Comparison of ENCODE assay signal across 25 cellular contexts in genomic region chr19:49357186-49357585, GRCh38. TPM values are rescaled to one million over a fixed set of nuclear protein-coding genes. Genes with fewer than 3 reads are reported as not detected.
DNase-seq lines count a peak whose midpoint lies in the region; ATAC-seq, FAIRE-seq and TF ChIP-seq lines count a peak whose summit lies in the region.
"Had no signal": no experiment of that assay in that cellular context is flagged by ENCODE, and none has a peak within 500 bp of the region (broad histone marks: within the 10 kb centered on the region; RNA-seq: fewer than 3 reads in every experiment).

No MANE protein-coding gene starts in this region.

- no peak overlapping the region for H3K9ac ChIP-seq in kidney (ENCODE audit: low read length in 2 of 2)

- H3K4me1 ChIP-seq in Peyer's patch (peaks cover 0 to 17% (median 6%) of the 10 kb centered on the region in 4 donors), kidney (ENCODE audit: control insufficient read depth in 1 of 2, insufficient read depth in 1 of 2, low read depth in 1 of 2, low read length in 2 of 2) (peaks cover 0 to 8% of the 10 kb centered on the region in 2 donors)

- H3K36me3 ChIP-seq in H7 (replicated peaks; ENCODE audit: control insufficient read depth, insufficient read depth, low read length): peaks cover 34% of the 10 kb centered on the region
- no peaks in the 10 kb centered on the region for H3K36me3 ChIP-seq in Peyer's patch
- peaks cover 0 to 2% of the 10 kb centered on the region in 2 donors for H3K36me3 ChIP-seq in kidney (ENCODE audit: control insufficient read depth in 1 of 2, insufficient read depth in 2 of 2, low read length in 2 of 2)
- H3K36me3 ChIP-seq: ovary had no signal

- H3K36me3 Mint-ChIP-seq in stimulated activated memory B cell treated with anti-CD40 and anti-IgM and Interleukin-4, amounts not matched to agents 10 μg/mL and 1 μg/mL and 100 μg/mL, for 72 hours: no peaks in the 10 kb centered on the region
- no peaks in the 10 kb centered on the region for H3K36me3 Mint-ChIP-seq in effector memory CD8-positive, alpha-beta T cell (ENCODE audit: insufficient read depth)

- H3K27ac Mint-ChIP-seq in stimulated activated memory B cell treated with anti-CD40 and anti-IgM and Interleukin-4, amounts not matched to agents 10 μg/mL and 1 μg/mL and 100 μg/mL, for 72 hours: peak overlapping the region; percentile 73
- H3K27ac Mint-ChIP-seq in effector memory CD8-positive, alpha-beta T cell: no peak overlapping the region
- H3K27ac Mint-ChIP-seq: activated T-helper 2 cell treated with anti-CD3 and anti-CD28 coated beads, Interferon-gamma antibody, Interleukin-2, Interleukin-4, amounts not matched to agents 10 μg/mL and 5 μg/mL and 100 μg/mL, durations not matched to agents 14 hours and 24 hours and 36 hours had no signal

- H3K4me1 Mint-ChIP-seq in stimulated activated memory B cell treated with anti-CD40 and anti-IgM and Interleukin-4, amounts not matched to agents 10 μg/mL and 1 μg/mL and 100 μg/mL, for 72 hours: peaks cover 48% of the 10 kb centered on the region
- peaks cover 18 to 20% of the 10 kb centered on the region in 2 donors for H3K4me1 Mint-ChIP-seq in effector memory CD8-positive, alpha-beta T cell (ENCODE audit: low read depth in 2 of 2)

- peak; percentile 5 for DNase-seq in H7
- DNase-seq in Peyer's patch: peak in 1 of 3 donors; percentile 55
- DNase-seq in kidney: no peak
- no peak for DNase-seq in effector memory CD8-positive, alpha-beta T cell
- no peak for DNase-seq in GM10266 (ENCODE audit: extremely low spot score)
- no peak for DNase-seq in NCI-H1417 treated with DMSO at 0.1 percent for 48 hours (lab: John Stamatoyannopoulos, UW)
- DNase-seq: activated CD4-positive, alpha-beta T cell treated with anti-CD3 and anti-CD28 coated beads, Interleukin-2, amount 50 U/mL, for 1 hour; body of pancreas; HCEC 1CT; hippocampal formation; lower lobe of right lung; NCI-H1436; NCI-H526; ovary; SHP77 treated with DMSO at 0.1 percent for 48 hours; sigmoid colon; transverse colon had no signal

- H3K27ac ChIP-seq in Peyer's patch (peak overlapping the region in 3 of 4 donors; percentile 16 to 66 (median 53)), kidney (ENCODE audit: low read depth in 2 of 2, low read length in 2 of 2) (peak overlapping the region; percentile 29 to 83)

- intact Hi-C loops in kidney (cut with DNase I): no loop called here

- peak; percentile 52 for ATAC-seq in stimulated activated memory B cell treated with anti-CD40 and anti-IgM and Interleukin-4, amounts not matched to agents 10 μg/mL and 1 μg/mL and 100 μg/mL, for 72 hours
- no peak for ATAC-seq in HG03442 (IDR thresholded peaks at IDR 0.05; ENCODE audit: unreplicated experiment)
- ATAC-seq in effector memory CD8-positive, alpha-beta T cell (replicated peaks): no peak
- ATAC-seq: body of pancreas, lower lobe of right lung had no signal

- H3K4me3 Mint-ChIP-seq in stimulated activated memory B cell treated with anti-CD40 and anti-IgM and Interleukin-4, amounts not matched to agents 10 μg/mL and 1 μg/mL and 100 μg/mL, for 72 hours: peak overlapping the region; percentile 57
- no peak overlapping the region for H3K4me3 Mint-ChIP-seq in effector memory CD8-positive, alpha-beta T cell

- H3K9me3 Mint-ChIP-seq in stimulated activated memory B cell treated with anti-CD40 and anti-IgM and Interleukin-4, amounts not matched to agents 10 μg/mL and 1 μg/mL and 100 μg/mL, for 72 hours: no peaks in the 10 kb centered on the region
- no peaks in the 10 kb centered on the region for H3K9me3 Mint-ChIP-seq in effector memory CD8-positive, alpha-beta T cell
- H3K9me3 Mint-ChIP-seq: activated T-helper 2 cell treated with anti-CD3 and anti-CD28 coated beads, Interferon-gamma antibody, Interleukin-2, Interleukin-4, amounts not matched to agents 10 μg/mL and 5 μg/mL and 100 μg/mL, durations not matched to agents 14 hours and 24 hours and 36 hours had no signal

- FAIRE-seq in kidney (lab: Jason Lieb, UNC): no peak
- FAIRE-seq: GM18507, islet of Langerhans had no signal

- H3K27me3 ChIP-seq in H7 (ENCODE audit: control insufficient read depth, insufficient read depth, low read length) (no peaks in the 10 kb centered on the region), Peyer's patch (no peaks in the 10 kb centered on the region)
- H3K27me3 ChIP-seq: body of pancreas, ovary, sigmoid colon, transverse colon had no signal

- no peaks in the 10 kb centered on the region for H3K9me3 ChIP-seq in Peyer's patch
- H3K9me3 ChIP-seq in kidney (ENCODE audit: control insufficient read depth in 1 of 2, low read length in 2 of 2): no peaks in the 10 kb centered on the region
- H3K9me3 ChIP-seq: body of pancreas, lower lobe of right lung, ovary, sigmoid colon, transverse colon had no signal

- no peak for TF ChIP-seq POLR2A in Peyer's patch (IDR thresholded peaks at IDR 0.05)

- TF ChIP-seq CTCF in Peyer's patch (IDR thresholded peaks at IDR 0.05): no peak
- TF ChIP-seq CTCF in kidney (IDR thresholded peaks at IDR 0.05; ENCODE audit: borderline replicate concordance, extremely low read depth, insufficient read depth): no peak
- TF ChIP-seq CTCF in GM10266 (IDR thresholded peaks at IDR 0.05; ENCODE audit: control insufficient read depth, insufficient read depth, low read depth, missing control alignments): no peak

- no peaks in the 10 kb centered on the region for H3K27me3 Mint-ChIP-seq in stimulated activated memory B cell treated with anti-CD40 and anti-IgM and Interleukin-4, amounts not matched to agents 10 μg/mL and 1 μg/mL and 100 μg/mL, for 72 hours
- H3K27me3 Mint-ChIP-seq in effector memory CD8-positive, alpha-beta T cell: peaks cover 43 to 48% of the 10 kb centered on the region in 2 donors

- H3K4me3 ChIP-seq in H7 (ENCODE audit: insufficient read depth, low read depth, low read length) (no peak overlapping the region), Peyer's patch (no peak overlapping the region), kidney (ENCODE audit: low read length in 2 of 2) (no peak overlapping the region)
- H3K4me3 ChIP-seq: body of pancreas, coronary artery, lower lobe of right lung, ovary, sigmoid colon, transverse colon had no signal

RNA-seq across cellular contexts. Expression of gene TEAD2, which starts 5.0 kb away (rescaled TPM):
- total RNA-seq in H7 (2014; rRNA removed; shearing (Covaris generic)): 110 and 155 TPM in 2 replicates
- total RNA-seq in Peyer's patch (10 to 100 TPM in 1 of 4 donors, 1 to 10 TPM in 3; 1.2 to 28.1 (median 7.9) TPM), kidney (30.2 TPM)
- polyA plus RNA-seq in kidney (ENCODE audit: insufficient read depth, low read depth, low replicate concordance): 15.7 TPM
- total RNA-seq: activated T-helper 2 cell treated with anti-CD3 and anti-CD28 coated beads, Interferon-gamma antibody, Interleukin-2, Interleukin-4, amounts not matched to agents 10 μg/mL and 5 μg/mL and 100 μg/mL, durations not matched to agents 14 hours and 24 hours and 36 hours had no signal

RNA-seq across cellular contexts. Expression of gene DKKL1, which starts 6.5 kb away (rescaled TPM):
- total RNA-seq in H7 (2014; rRNA removed; shearing (Covaris generic)): 3.6 and 4.3 TPM in 2 replicates
- not detected for total RNA-seq in Peyer's patch
- total RNA-seq in kidney: 0.57 TPM
- 0.95 TPM for polyA plus RNA-seq in kidney (ENCODE audit: insufficient read depth, low read depth, low replicate concordance)
- total RNA-seq: activated T-helper 2 cell treated with anti-CD3 and anti-CD28 coated beads, Interferon-gamma antibody, Interleukin-2, Interleukin-4, amounts not matched to agents 10 μg/mL and 5 μg/mL and 100 μg/mL, durations not matched to agents 14 hours and 24 hours and 36 hours; body of pancreas had no signal

RNA-seq across cellular contexts. Expression of gene CD37, which starts 22.0 kb away (rescaled TPM):
- total RNA-seq in H7 (2014; rRNA removed; shearing (Covaris generic)): 0.44 TPM in 1 of 2 replicates, not detected in the other
- 100 to 1,000 TPM in 1 of 4 donors, 10 to 100 TPM in 3; 12.3 to 203 (median 48.4) TPM for total RNA-seq in Peyer's patch
- 35.7 TPM for total RNA-seq in kidney
- 3.8 TPM for polyA plus RNA-seq in kidney (ENCODE audit: insufficient read depth, low read depth, low replicate concordance)
- total RNA-seq: Daoy, LHCN-M2 had no signal

RNA-seq across cellular contexts. Expression of gene KASH5, which starts 30.9 kb away (rescaled TPM):
- 0.21 and 0.26 TPM in 2 replicates for total RNA-seq in H7 (2014; rRNA removed; shearing (Covaris generic))
- total RNA-seq in Peyer's patch: not detected
- not detected for total RNA-seq in kidney
- not detected for polyA plus RNA-seq in kidney (ENCODE audit: insufficient read depth, low read depth, low replicate concordance)
- total RNA-seq: Daoy, LHCN-M2, sigmoid colon, transverse colon had no signal

RNA-seq across cellular contexts. Expression of gene SLC6A16, which starts 32.2 kb away (rescaled TPM):
- total RNA-seq in H7 (2014; rRNA removed; shearing (Covaris generic)): 0.24 and 4.3 TPM in 2 replicates
- 1 to 10 TPM in 1 of 4 donors, under 1 TPM in 1, not detected in 2; 0.27 to 5.8 TPM for total RNA-seq in Peyer's patch
- total RNA-seq in kidney: 3.7 TPM
- polyA plus RNA-seq in kidney (ENCODE audit: insufficient read depth, low read depth, low replicate concordance): 1.5 TPM
- total RNA-seq: Daoy had no signal
